Comparison of ENCODE assay signal across 16 cellular contexts in genomic region chr1:3173113-3173745, GRCh38.
"Had no signal": no experiment of that assay in that cellular context is flagged by ENCODE, and none has a peak within 500 bp of the region (broad histone marks: within the 10 kb centered on the region; RNA-seq: fewer than 3 reads in every experiment).

No MANE protein-coding gene starts in this region.

- H2AFZ ChIP-seq: parathyroid adenoma had no signal

- H3K9ac ChIP-seq: parathyroid adenoma had no signal

- DNase-seq: activated CD4-positive, alpha-beta T cell treated with anti-CD3 and anti-CD28 coated beads, Interleukin-2, amount 50 U/mL, for 48 hours; activated CD4-positive, CD25-positive, alpha-beta regulatory T cell treated with anti-CD3 and anti-CD28 coated beads, Interleukin-2, amount 50 U/mL, for 72 hours; activated CD8-positive, alpha-beta memory T cell treated with anti-CD3 and anti-CD28 coated beads, Interleukin-2, amount 10 ng/mL, durations not matched to agents 7 days and 5 days; activated effector memory CD4-positive, alpha-beta T cell treated with Interleukin-2 at 50 U/mL for 16 hours; activated T-cell treated with anti-CD3 and anti-CD28 coated beads, Interleukin-2, amount 50 U/mL, for 24 hours; esophagus squamous epithelium; foreskin fibroblast; immature natural killer cell; mesenchymal stem cell; nephron progenitor cell; T-helper 2 cell had no signal

- H3K27me3 ChIP-seq: upper lobe of left lung had no signal

- H3K4me3 Mint-ChIP-seq: activated CD8-positive, alpha-beta memory T cell treated with anti-CD3 and anti-CD28 coated beads, Interleukin-2, amount 10 ng/mL, durations not matched to agents 7 days and 5 days; activated naive CD4-positive, alpha-beta T cell treated with anti-CD3 and anti-CD28 coated beads, Interleukin-2, amount 50 U/mL, for 24 hours; activated T-cell treated with anti-CD3 and anti-CD28 coated beads, Interleukin-2, amount 50 U/mL, for 24 hours; immature natural killer cell; nephron progenitor cell had no signal

- H3K79me2 ChIP-seq: parathyroid adenoma had no signal

- H3K36me3 Mint-ChIP-seq: activated CD8-positive, alpha-beta memory T cell treated with anti-CD3 and anti-CD28 coated beads, Interleukin-2, amount 10 ng/mL, durations not matched to agents 7 days and 5 days; activated naive CD4-positive, alpha-beta T cell treated with anti-CD3 and anti-CD28 coated beads, Interleukin-2, amount 50 U/mL, for 24 hours; immature natural killer cell had no signal

- H3K27ac ChIP-seq: parathyroid adenoma had no signal

- ATAC-seq: activated CD8-positive, alpha-beta memory T cell treated with anti-CD3 and anti-CD28 coated beads, Interleukin-2, amount 10 ng/mL, durations not matched to agents 7 days and 5 days; left lobe of liver; right cardiac atrium had no signal

- H3K9me3 ChIP-seq: esophagus squamous epithelium, upper lobe of left lung had no signal

- H3K27ac Mint-ChIP-seq: activated CD8-positive, alpha-beta memory T cell treated with anti-CD3 and anti-CD28 coated beads, Interleukin-2, amount 10 ng/mL, durations not matched to agents 7 days and 5 days; activated naive CD4-positive, alpha-beta T cell treated with anti-CD3 and anti-CD28 coated beads, Interleukin-2, amount 50 U/mL, for 24 hours; activated T-cell treated with anti-CD3 and anti-CD28 coated beads, Interleukin-2, amount 50 U/mL, for 24 hours; immature natural killer cell; nephron progenitor cell had no signal

- H3K4me1 Mint-ChIP-seq: activated CD8-positive, alpha-beta memory T cell treated with anti-CD3 and anti-CD28 coated beads, Interleukin-2, amount 10 ng/mL, durations not matched to agents 7 days and 5 days; activated naive CD4-positive, alpha-beta T cell treated with anti-CD3 and anti-CD28 coated beads, Interleukin-2, amount 50 U/mL, for 24 hours; immature natural killer cell had no signal

- H3K36me3 ChIP-seq: esophagus squamous epithelium, upper lobe of left lung had no signal

- H3K9me3 Mint-ChIP-seq: activated naive CD4-positive, alpha-beta T cell treated with anti-CD3 and anti-CD28 coated beads, Interleukin-2, amount 50 U/mL, for 24 hours; activated T-cell treated with anti-CD3 and anti-CD28 coated beads, Interleukin-2, amount 50 U/mL, for 24 hours; immature natural killer cell; nephron progenitor cell had no signal

- H3K4me3 ChIP-seq: esophagus squamous epithelium, upper lobe of left lung had no signal
